In genomic region chr7:113100091-113100723, GRCh38 we compare ENCODE assay signal across 10 cellular contexts. TPM values are rescaled to one million over a fixed set of nuclear protein-coding genes. Genes with fewer than 3 reads are reported as not detected.
DNase-seq lines count a peak whose midpoint lies in the region; ATAC-seq and TF ChIP-seq lines count a peak whose summit lies in the region.
"Had no signal": no experiment of that assay in that cellular context is flagged by ENCODE, and none has a peak within 500 bp of the region (broad histone marks: within the 10 kb centered on the region; RNA-seq: fewer than 3 reads in every experiment).

No MANE protein-coding gene starts in this region.

- POLR2A ChIA-PET in HEK293 (lab: Yijun Ruan, JAX): interaction anchor here (1.2 kb wide), 1 partner anchor 14 kb away, joined by 8 read pairs; the partner anchor contains the start of gene GPR85
- POLR2A ChIA-PET in activated CD4-positive, alpha-beta T cell treated with anti-CD3 and anti-CD28 coated beads for 36 hours (lab: Charles Lee): no interaction called here

- CTCF ChIA-PET in HEK293 (lab: Yijun Ruan, JAX): interaction anchor here (0.6 kb wide), 1 partner anchor 85 kb away, joined by 3 read pairs; no protein-coding TSS in a partner anchor
- CTCF ChIA-PET in activated naive CD4-positive, alpha-beta T cell treated with anti-CD3 and anti-CD28 coated beads, Interleukin-2, amount 10 ng/mL, durations not matched to agents 7 days and 5 days (lab: Charles Lee): interaction anchor here (0.7 kb wide), 1 partner anchor 9 kb away, joined by 3 read pairs; no protein-coding TSS in a partner anchor
- CTCF ChIA-PET in activated CD4-positive, alpha-beta T cell treated with anti-CD3 and anti-CD28 coated beads for 36 hours (lab: Charles Lee): no interaction called here

- H3K4me3 ChIP-seq in HEK293 (ENCODE audit: low read depth, low read length): no peak overlapping the region
- H3K4me3 ChIP-seq in prostate gland: no peak overlapping the region

- H3K27ac ChIP-seq in HEK293 (ENCODE audit: extremely low read depth, low read depth, low read length) (no peak overlapping the region), prostate gland (no peak overlapping the region)
- H3K27ac ChIP-seq: esophagus muscularis mucosa had no signal

- no peaks in the 10 kb centered on the region for H3K9me3 Mint-ChIP-seq in activated naive CD4-positive, alpha-beta T cell treated with anti-CD3 and anti-CD28 coated beads, Interleukin-2, amount 10 ng/mL, durations not matched to agents 7 days and 5 days
- no peaks in the 10 kb centered on the region for H3K9me3 Mint-ChIP-seq in activated CD4-positive, alpha-beta T cell treated with anti-CD3 and anti-CD28 coated beads for 36 hours (ENCODE audit: low read depth)

- H3K36me3 Mint-ChIP-seq in activated naive CD4-positive, alpha-beta T cell treated with anti-CD3 and anti-CD28 coated beads, Interleukin-2, amount 10 ng/mL, durations not matched to agents 7 days and 5 days: no peaks in the 10 kb centered on the region
- H3K36me3 Mint-ChIP-seq in activated CD4-positive, alpha-beta T cell treated with anti-CD3 and anti-CD28 coated beads for 36 hours (ENCODE audit: low read depth): no peaks in the 10 kb centered on the region

- H3K4me1 Mint-ChIP-seq in activated naive CD4-positive, alpha-beta T cell treated with anti-CD3 and anti-CD28 coated beads, Interleukin-2, amount 10 ng/mL, durations not matched to agents 7 days and 5 days: no peaks in the 10 kb centered on the region
- H3K4me1 Mint-ChIP-seq in activated CD4-positive, alpha-beta T cell treated with anti-CD3 and anti-CD28 coated beads for 36 hours: no peaks in the 10 kb centered on the region

- intact Hi-C loops in prostate gland (cut with DNase I): no loop called here
- intact Hi-C loops in activated CD4-positive, alpha-beta T cell treated with anti-CD3 and anti-CD28 coated beads for 36 hours (cut with DNase I, micrococcal nuclease): no loop called here

- no peak for TF ChIP-seq POLR2A in prostate gland (IDR thresholded peaks at IDR 0.05)

- H3K4me1 ChIP-seq in HEK293 (ENCODE audit: control insufficient read depth, insufficient read depth, low read length) (no peaks in the 10 kb centered on the region), prostate gland (replicated peaks) (no peaks in the 10 kb centered on the region)
- H3K4me1 ChIP-seq: esophagus muscularis mucosa had no signal

- H3K9me3 ChIP-seq in HEK293 (ENCODE audit: control insufficient read depth, insufficient read depth, low read depth, low read length): no peaks in the 10 kb centered on the region
- no peaks in the 10 kb centered on the region for H3K9me3 ChIP-seq in prostate gland
- H3K9me3 ChIP-seq: esophagus muscularis mucosa had no signal

- no peak overlapping the region for H3K27ac Mint-ChIP-seq in activated naive CD4-positive, alpha-beta T cell treated with anti-CD3 and anti-CD28 coated beads, Interleukin-2, amount 10 ng/mL, durations not matched to agents 7 days and 5 days
- no peak overlapping the region for H3K27ac Mint-ChIP-seq in activated CD4-positive, alpha-beta T cell treated with anti-CD3 and anti-CD28 coated beads for 36 hours

- TF ChIP-seq CTCF in HEK293 (tag by site-specific recombination; IDR thresholded peaks at IDR 0.05): no peak
- TF ChIP-seq CTCF in prostate gland (IDR thresholded peaks at IDR 0.05): no peak

- no peaks in the 10 kb centered on the region for H3K36me3 ChIP-seq in HEK293 (ENCODE audit: control insufficient read depth in 2 of 2, insufficient read depth in 1 of 2, low read length in 2 of 2)
- H3K36me3 ChIP-seq in prostate gland: no peaks in the 10 kb centered on the region
- H3K36me3 ChIP-seq: esophagus muscularis mucosa had no signal

- H3K27me3 ChIP-seq in prostate gland (replicated peaks; ENCODE audit: insufficient read depth): no peaks in the 10 kb centered on the region
- H3K27me3 ChIP-seq: esophagus muscularis mucosa had no signal

- WGBS in prostate gland: 48% methylated on average over 7 of the region's 7 CpGs

- H3K4me3 Mint-ChIP-seq in activated naive CD4-positive, alpha-beta T cell treated with anti-CD3 and anti-CD28 coated beads, Interleukin-2, amount 10 ng/mL, durations not matched to agents 7 days and 5 days: no peak overlapping the region
- no peak overlapping the region for H3K4me3 Mint-ChIP-seq in activated CD4-positive, alpha-beta T cell treated with anti-CD3 and anti-CD28 coated beads for 36 hours

- ATAC-seq in esophagus mucosa: peak; percentile 38
- ATAC-seq in activated CD4-positive, alpha-beta T cell treated with anti-CD3 and anti-CD28 coated beads for 36 hours: no peak

- H3K27me3 Mint-ChIP-seq in activated naive CD4-positive, alpha-beta T cell treated with anti-CD3 and anti-CD28 coated beads, Interleukin-2, amount 10 ng/mL, durations not matched to agents 7 days and 5 days: no peaks in the 10 kb centered on the region
- H3K27me3 Mint-ChIP-seq in activated CD4-positive, alpha-beta T cell treated with anti-CD3 and anti-CD28 coated beads for 36 hours: peaks cover 17% of the 10 kb centered on the region

- DNase-seq in OCI-M1 (lab: John Stamatoyannopoulos, UW) (peak; percentile 91), prostate gland (ENCODE audit: low spot score) (peak; percentile 46), HT-29 (ENCODE audit: low spot score) (no peak)
- DNase-seq in activated naive CD4-positive, alpha-beta T cell treated with anti-CD3 and anti-CD28 coated beads, Interleukin-2, amount 10 ng/mL, durations not matched to agents 7 days and 5 days: no peak
- DNase-seq in effector CD4-positive, alpha-beta T cell: no peak
- DNase-seq in activated CD4-positive, alpha-beta T cell treated with anti-CD3 and anti-CD28 coated beads for 36 hours: no peak
- DNase-seq: activated naive CD4-positive, alpha-beta T cell treated with anti-CD3 and anti-CD28 coated beads, Interleukin-2, amount 50 U/mL, for 16 hours had no signal

TF ChIP-seq in HEK293, 187 proteins besides CTCF, POLR2A, EP300 and RAD21:
- no peak for TF ChIP-seq ZNF391 (tag by site-specific recombination; IDR thresholded peaks at IDR 0.05; ENCODE audit: borderline replicate concordance, low read depth)
- TF ChIP-seq ZBTB17 (tag by site-specific recombination; IDR thresholded peaks at IDR 0.05): peak; percentile 26; the same call in 1 of the 2 replicates
- peak; percentile 29; the same call in 1 of the 2 replicates for TF ChIP-seq ZSCAN4 (tag by site-specific recombination; IDR thresholded peaks at IDR 0.05)
- TF ChIP-seq ZSCAN30 (tag by site-specific recombination; IDR thresholded peaks at IDR 0.05): peak; percentile 78; the same call in 1 of the 2 replicates
- no peak for TF ChIP-seq ZBTB20 (tag by site-specific recombination; IDR thresholded peaks at IDR 0.05)
- no peak for TF ChIP-seq ZNF174 (tag by site-specific recombination; IDR thresholded peaks at IDR 0.05)
- TF ChIP-seq ZNF433 (tag by site-specific recombination; IDR thresholded peaks at IDR 0.05; ENCODE audit: low read depth): no peak
- TF ChIP-seq ZNF335 (tag by site-specific recombination; conservative IDR thresholded peaks at IDR 0.05): peak; percentile 36; the same call in 1 of the 2 replicates

RNA-seq across cellular contexts. Expression of gene GPR85, which starts 13.6 kb away (rescaled TPM):
- 0.32 TPM for total RNA-seq in esophagus mucosa
- total RNA-seq in prostate gland: 1 to 10 TPM in 1 of 2 donors, under 1 TPM in 1; 0.50 to 2.6 TPM
- not detected in 2 replicates for total RNA-seq in HT-29 (2014; rRNA removed; shearing (Covaris generic))
- not detected for total RNA-seq in activated CD4-positive, alpha-beta T cell treated with anti-CD3 and anti-CD28 coated beads for 36 hours

RNA-seq across cellular contexts. Expression of gene SMIM30, which starts 18.1 kb away (rescaled TPM):
- 27.3 TPM for total RNA-seq in esophagus mucosa
- 10 to 100 TPM; 28.2 to 47.4 TPM for total RNA-seq in prostate gland
- total RNA-seq in HT-29 (2014; rRNA removed; shearing (Covaris generic)): 17.8 and 25.8 TPM in 2 replicates
- 10 to 100 TPM; 36.0 to 38.5 TPM for total RNA-seq in activated CD4-positive, alpha-beta T cell treated with anti-CD3 and anti-CD28 coated beads for 36 hours

Comparison
In these comparisons a context has a peak if more than half of its experiments do, and no peak if none do; other contexts are left out.
1. DNase-seq: peak in OCI-M1 (single experiment) and prostate gland (single experiment); none in activated naive CD4-positive, alpha-beta T cell treated with anti-CD3 and anti-CD28 coated beads, Interleukin-2, amount 10 ng/mL, durations not matched to agents 7 days and 5 days (single experiment), HT-29 (single experiment), effector CD4-positive, alpha-beta T cell (single experiment) and activated CD4-positive, alpha-beta T cell treated with anti-CD3 and anti-CD28 coated beads for 36 hours (single experiment).